ENCODE assay signal across 1 cellular context in the genomic region with DNA sequence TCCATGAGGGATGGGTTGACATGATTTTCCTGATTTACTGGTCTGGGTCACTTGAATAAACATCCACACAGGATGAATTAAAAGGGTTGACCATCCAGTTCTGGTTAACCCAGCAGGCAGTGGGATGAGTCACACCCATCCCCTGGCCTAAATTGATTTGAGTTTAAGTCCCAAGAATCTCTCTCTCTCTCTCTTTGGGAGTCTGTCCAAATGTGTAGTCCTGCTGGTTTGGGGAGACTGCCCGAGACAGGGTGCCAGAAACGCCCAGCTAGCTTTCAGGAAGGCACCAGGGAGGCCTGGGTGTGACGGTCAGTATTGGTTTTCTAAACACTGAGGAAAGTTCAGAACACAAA.
TF ChIP-seq lines count a peak whose summit lies in the region.

No MANE protein-coding gene starts in this region.

TF ChIP-seq in IMR-90, 13 proteins besides CTCF, POLR2A, EP300 and RAD21 (continued from another document):
- TF ChIP-seq MXI1 (IDR thresholded peaks at IDR 0.05; ENCODE audit: borderline replicate concordance, low read depth, low read length): no peak
- TF ChIP-seq MAZ (IDR thresholded peaks at IDR 0.05; ENCODE audit: borderline replicate concordance, low read depth, low read length): no peak
- no peak for TF ChIP-seq CEBPB (IDR thresholded peaks at IDR 0.05; ENCODE audit: low read depth, low read length)
- TF ChIP-seq MAFK (IDR thresholded peaks at IDR 0.05; ENCODE audit: low read depth, low read length): no peak
- TF ChIP-seq NFE2L2 (IDR thresholded peaks at IDR 0.05; ENCODE audit: low read depth, low read length): no peak
